Comparison of ENCODE assay signal across 1 cellular context in genomic region chr19:50136603-50137365, GRCh38.
TF ChIP-seq lines count a peak whose summit lies in the region.

No MANE protein-coding gene starts in this region.

TF ChIP-seq in HEK293, 187 proteins besides CTCF, POLR2A, EP300 and RAD21 (continued from another document):
- peak; percentile 75 for TF ChIP-seq PRDM10 (tag by site-specific recombination; IDR thresholded peaks at IDR 0.05)
- TF ChIP-seq SP7 (tag by site-specific recombination; IDR thresholded peaks at IDR 0.05), result peak; percentile 69; the same call in 1 of the 2 replicates
- TF ChIP-seq RBAK (tag by site-specific recombination; IDR thresholded peaks at IDR 0.05), result 0 out of 2 replicates have a peak, but pooled peaks have one; percentile 39
- peak; percentile 25 for TF ChIP-seq SP3 (tag by site-specific recombination; IDR thresholded peaks at IDR 0.05)
- peak; percentile 95 for TF ChIP-seq ZBTB20 (tag by site-specific recombination; IDR thresholded peaks at IDR 0.05)
- TF ChIP-seq ZFP69B (tag by site-specific recombination; IDR thresholded peaks at IDR 0.05), result peak; percentile 32; the same call in 1 of the 2 replicates
- TF ChIP-seq ZNF2 (tag by site-specific recombination; IDR thresholded peaks at IDR 0.05), result 0 out of 2 replicates have a peak, but pooled peaks have one; percentile 66
- peak; percentile 94 for TF ChIP-seq GLIS1 (tag by site-specific recombination; IDR thresholded peaks at IDR 0.05)
- TF ChIP-seq ZNF692 (tag by site-specific recombination; IDR thresholded peaks at IDR 0.05), result 0 out of 2 replicates have a peak, but pooled peaks have one; percentile 42
- 0 out of 2 replicates have a peak, but pooled peaks have one; percentile 45 for TF ChIP-seq ZNF16 (tag by site-specific recombination; IDR thresholded peaks at IDR 0.05; ENCODE audit: low read depth)
- peak; percentile 100 for TF ChIP-seq ZNF362 (tag by site-specific recombination; IDR thresholded peaks at IDR 0.05)
- 0 out of 2 replicates have a peak, but pooled peaks have one; percentile 23 for TF ChIP-seq KLF16 (tag by site-specific recombination; IDR thresholded peaks at IDR 0.05)
- peak; percentile 56 for TF ChIP-seq PRDM1 (tag by site-specific recombination; IDR thresholded peaks at IDR 0.05)
- peak; percentile 97 for TF ChIP-seq ZBTB17 (tag by site-specific recombination; IDR thresholded peaks at IDR 0.05)
- TF ChIP-seq ZNF280D (tag by site-specific recombination; IDR thresholded peaks at IDR 0.05), result 0 out of 2 replicates have a peak, but pooled peaks have one; percentile 49
- TF ChIP-seq ZNF335 (tag by site-specific recombination; conservative IDR thresholded peaks at IDR 0.05), result peak; percentile 81
- peak; percentile 44; the same call in 1 of the 2 replicates for TF ChIP-seq YY2 (tag by site-specific recombination; IDR thresholded peaks at IDR 0.05)
- 0 out of 2 replicates have a peak, but pooled peaks have one; percentile 17 for TF ChIP-seq GLIS2 (tag by site-specific recombination; IDR thresholded peaks at IDR 0.05)
- TF ChIP-seq ZNF660 (tag by site-specific recombination; IDR thresholded peaks at IDR 0.05), result peak; percentile 1; the same call in 1 of the 2 replicates
- TF ChIP-seq ZNF600 (tag by site-specific recombination; IDR thresholded peaks at IDR 0.05), result peak; percentile 55; the same call in 1 of the 2 replicates
TF ChIP-seq in HEK293: peak in this region for 34; not testable (repeated sequence) for 153.
